12 cellular contexts compared by ENCODE assay signal in the genomic region with DNA sequence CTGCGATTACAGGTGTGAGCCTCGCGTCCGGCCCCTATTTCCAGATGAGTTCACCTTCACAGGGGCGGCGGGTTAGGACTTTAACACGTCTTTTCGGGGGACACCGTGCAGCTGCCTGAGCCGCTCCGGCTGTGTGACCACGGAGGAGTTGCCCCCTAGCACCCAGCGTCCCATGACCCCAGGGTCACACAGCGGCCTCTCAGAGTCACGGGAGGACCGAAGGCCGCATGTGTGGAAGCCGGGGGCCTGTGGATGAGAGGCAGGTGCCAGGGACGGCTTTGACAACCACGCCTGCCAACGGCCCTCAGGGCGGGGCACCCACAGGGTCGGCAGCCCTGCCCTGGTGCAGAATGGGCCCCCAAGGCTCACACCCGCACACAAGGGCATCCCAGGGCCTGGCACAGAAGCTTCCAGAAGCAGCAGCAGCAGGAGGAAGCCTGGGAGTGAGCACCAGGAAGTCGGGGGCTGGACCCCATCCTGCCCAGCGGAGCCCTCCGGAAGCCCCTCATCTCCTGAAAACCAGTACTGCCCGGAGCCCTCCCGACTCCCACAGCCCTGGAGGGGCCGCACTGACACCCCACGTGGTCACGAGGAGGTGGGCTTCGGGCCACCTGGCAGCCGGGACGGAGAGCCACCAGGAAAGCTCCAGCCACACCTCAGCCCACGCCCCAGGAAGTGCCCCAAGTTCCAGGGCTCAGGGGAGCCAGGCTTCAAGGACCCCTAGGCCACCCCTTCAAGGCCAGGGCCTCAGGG. TPM values are rescaled to one million over a fixed set of nuclear protein-coding genes. Genes with fewer than 3 reads are reported as not detected.
DNase-seq lines count a peak whose midpoint lies in the region; ATAC-seq and TF ChIP-seq lines count a peak whose summit lies in the region.
"Had no signal": no experiment of that assay in that cellular context is flagged by ENCODE, and none has a peak within 500 bp of the region (broad histone marks: within the 10 kb centered on the region; RNA-seq: fewer than 3 reads in every experiment).

No MANE protein-coding gene starts in this region.

- TF ChIP-seq POLR2A in ovary (IDR thresholded peaks at IDR 0.05) = no peak

- H3K4me3 Mint-ChIP-seq in CD4-positive, alpha-beta memory T cell = peak overlapping the region; percentile 17 to 90 (median 87)
- peak overlapping the region; percentile 41 to 89 (median 41) for H3K4me3 Mint-ChIP-seq in T-cell
- H3K4me3 Mint-ChIP-seq: HFFc6 had no signal

- CTCF ChIA-PET in CD4-positive, alpha-beta memory T cell (lab: Charles Lee; ENCODE audit: partially characterized antibody) = interaction anchor here (3.5 kb wide), 1 partner anchor 12 kb away, joined by 19 read pairs; no protein-coding TSS in a partner anchor
- CTCF ChIA-PET in T-cell (lab: Charles Lee) = no interaction called here

- no peaks in the 10 kb centered on the region for H3K36me3 ChIP-seq in CD4-positive, alpha-beta memory T cell (ENCODE audit: insufficient read depth, low read length)
- no peaks in the 10 kb centered on the region for H3K36me3 ChIP-seq in ovary

- peaks cover 7 to 30% (median 13%) of the 10 kb centered on the region in 4 donors for H3K4me1 Mint-ChIP-seq in CD4-positive, alpha-beta memory T cell
- peaks cover 21 to 40% (median 32%) of the 10 kb centered on the region in 3 donors for H3K4me1 Mint-ChIP-seq in T-cell

- peaks cover 34% of the 10 kb centered on the region for H3K4me1 ChIP-seq in CD4-positive, alpha-beta memory T cell (ENCODE audit: insufficient read depth, low read length)
- H3K4me1 ChIP-seq in ovary (ENCODE audit: insufficient read depth) = peaks cover 2% of the 10 kb centered on the region

- H3K36me3 Mint-ChIP-seq in CD4-positive, alpha-beta memory T cell = no peaks in the 10 kb centered on the region
- no peaks in the 10 kb centered on the region for H3K36me3 Mint-ChIP-seq in T-cell

- no peak for ATAC-seq in T-cell (replicated peaks in 1 of 4)
- ATAC-seq in GM21737 (IDR thresholded peaks at IDR 0.05; ENCODE audit: unreplicated experiment) = no peak
- ATAC-seq in HG03135 (IDR thresholded peaks at IDR 0.05; ENCODE audit: unreplicated experiment) = no peak

- H3K4me3 ChIP-seq in CD4-positive, alpha-beta memory T cell (ENCODE audit: low read length in 2 of 2) = peak overlapping the region; percentile 17 to 51
- no peak overlapping the region for H3K4me3 ChIP-seq in ovary
- H3K4me3 ChIP-seq: lung had no signal

- H3K27ac Mint-ChIP-seq in CD4-positive, alpha-beta memory T cell = peak overlapping the region in 6 of 7 donors; percentile 35 to 91 (median 68)
- H3K27ac Mint-ChIP-seq in T-cell = peak overlapping the region; percentile 63 to 73
- H3K27ac Mint-ChIP-seq: HFFc6 had no signal

- WGBS in ovary, 3 donors = 61 to 79% (median 72%) methylated on average over 35 to 36 of the region's 36 CpGs

- DNase-seq in CD4-positive, alpha-beta memory T cell = no peak
- DNase-seq in T-cell (peak in 2 of 34 experiments; percentile 3 to 24), ovary (peak in 4 of 5 donors; percentile 6 to 32 (median 14)), retina (no peak), NCI-H1092 treated with DMSO at 0.1 percent for 48 hours (lab: John Stamatoyannopoulos, UW) (no peak)
- DNase-seq in effector CD4-positive, alpha-beta T cell = peak; percentile 2
- DNase-seq: DMS153, HFFc6, NCI-H446 had no signal

- no peaks in the 10 kb centered on the region for H3K9me3 ChIP-seq in CD4-positive, alpha-beta memory T cell (ENCODE audit: control insufficient read depth in 1 of 2, low read length in 2 of 2)
- H3K9me3 ChIP-seq in ovary = no peaks in the 10 kb centered on the region

- H3K27me3 ChIP-seq in CD4-positive, alpha-beta memory T cell (ENCODE audit: insufficient read depth, low read length) = no peaks in the 10 kb centered on the region
- no peaks in the 10 kb centered on the region for H3K27me3 ChIP-seq in ovary

- POLR2A ChIA-PET in CD4-positive, alpha-beta memory T cell (lab: Charles Lee; ENCODE audit: partially characterized antibody) = interaction anchor here (0.6 to 4.4 kb wide), 9 partner anchors 9 to 1599 kb away, joined by 3 to 78 read pairs (median 3); a partner anchor contains a TSS
- POLR2A ChIA-PET in T-cell (lab: Charles Lee) = no interaction called here

- H3K9me3 Mint-ChIP-seq in CD4-positive, alpha-beta memory T cell = no peaks in the 10 kb centered on the region
- H3K9me3 Mint-ChIP-seq in T-cell = no peaks in the 10 kb centered on the region
- H3K9me3 Mint-ChIP-seq: HFFc6 had no signal

- TF ChIP-seq EP300 in ovary (IDR thresholded peaks at IDR 0.05) = no peak

- H3K27me3 Mint-ChIP-seq in CD4-positive, alpha-beta memory T cell = no peaks in the 10 kb centered on the region
- H3K27me3 Mint-ChIP-seq in T-cell = no peaks in the 10 kb centered on the region

- TF ChIP-seq CTCF in ovary (IDR thresholded peaks at IDR 0.05) = no peak

- intact Hi-C loops in CD4-positive, alpha-beta memory T cell (cut with micrococcal nuclease) = loop anchor here (2.0 kb wide), 2 partner anchors 19 to 123 kb away; a partner anchor contains a TSS
- intact Hi-C loops in ovary (cut with DNase I) = no loop called here

- peak overlapping the region; percentile 89 for H3K27ac ChIP-seq in CD4-positive, alpha-beta memory T cell (ENCODE audit: low read depth, low read length)
- H3K27ac ChIP-seq in ovary = no peak overlapping the region

RNA-seq across cellular contexts. Expression of a gene that starts 32.7 kb away (rescaled TPM):
- total RNA-seq in CD4-positive, alpha-beta memory T cell = 1 to 10 TPM; 9.7 to 10.0 TPM
- polyA plus RNA-seq in CD4-positive, alpha-beta memory T cell = 1 to 10 TPM; 5.1 to 7.9 TPM
- 10 to 100 TPM; 10.6 to 26.9 (median 23.5) TPM for total RNA-seq in T-cell
- total RNA-seq in ovary = 10 to 100 TPM in 1 of 7 donors, 1 to 10 TPM in 5, under 1 TPM in 1; 0.96 to 16.4 (median 3.6) TPM
- 1 to 10 TPM in 1 of 2 donors, under 1 TPM in 1; 0.52 to 3.5 TPM for polyA plus RNA-seq in ovary

RNA-seq across cellular contexts. Expression of a gene that starts 45.4 kb away (rescaled TPM):
- total RNA-seq in CD4-positive, alpha-beta memory T cell = 10 to 100 TPM; 47.4 to 51.6 TPM
- polyA plus RNA-seq in CD4-positive, alpha-beta memory T cell = 10 to 100 TPM; 22.0 to 28.7 TPM
- total RNA-seq in T-cell = 10 to 100 TPM; 52.2 to 76.4 (median 54.7) TPM
- total RNA-seq in ovary = 10 to 100 TPM; 16.8 to 37.6 (median 30.4) TPM
- 10 to 100 TPM in 1 of 2 donors, 1 to 10 TPM in 1; 7.2 to 37.2 TPM for polyA plus RNA-seq in ovary

RNA-seq across cellular contexts. Expression of a gene that starts 53.6 kb away (rescaled TPM):
- total RNA-seq in CD4-positive, alpha-beta memory T cell = 10 to 100 TPM; 46.2 to 50.0 TPM
- 10 to 100 TPM; 20.5 to 20.8 TPM for polyA plus RNA-seq in CD4-positive, alpha-beta memory T cell
- 10 to 100 TPM; 38.0 to 50.9 (median 43.7) TPM for total RNA-seq in T-cell
- 10 to 100 TPM in 6 of 7 donors, 1 to 10 TPM in 1; 9.0 to 15.2 (median 10.5) TPM for total RNA-seq in ovary
- 1 to 10 TPM; 6.7 to 6.8 TPM for polyA plus RNA-seq in ovary

Comparison
In these comparisons a context has a peak if more than half of its experiments do, and no peak if none do; other contexts are left out.
1. DNase-seq: peak in effector CD4-positive, alpha-beta T cell (single experiment) and ovary (4 of 5); none in CD4-positive, alpha-beta memory T cell (0 of 5), retina (single experiment) and NCI-H1092 treated with DMSO at 0.1 percent for 48 hours (single experiment).